ENCODE assay signal across 2 cellular contexts in the genomic region with DNA sequence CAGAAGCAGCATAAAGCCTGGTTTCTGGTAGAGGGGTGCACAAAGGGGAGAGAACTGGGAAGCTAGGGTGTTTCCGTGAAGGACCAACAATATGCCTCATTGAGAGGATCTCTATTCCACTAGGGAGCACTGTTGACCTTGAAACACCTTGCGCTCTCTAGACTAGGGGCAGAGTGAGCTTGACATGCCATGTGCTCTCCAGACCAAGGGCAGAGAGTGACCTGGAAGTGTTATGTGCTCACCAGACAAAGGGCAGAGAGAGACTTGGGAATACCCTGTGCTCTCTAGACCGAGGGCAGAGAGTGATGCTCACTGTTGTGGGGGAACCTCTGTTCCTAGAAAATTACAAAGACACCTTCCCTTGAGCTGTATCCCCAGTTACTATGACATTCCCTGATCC.
TF ChIP-seq lines count a peak whose summit lies in the region.

No MANE protein-coding gene starts in this region.

TF ChIP-seq in H1, 55 proteins besides CTCF, POLR2A, EP300 and RAD21:
- TF ChIP-seq SRF (IDR thresholded peaks at IDR 0.05; ENCODE audit: low read depth, low read length) = no peak
- TF ChIP-seq SAP30 (IDR thresholded peaks at IDR 0.05; ENCODE audit: insufficient read depth, insufficient replicate concordance, low read length) = no peak
- TF ChIP-seq CHD1 (IDR thresholded peaks at IDR 0.05; ENCODE audit: low read depth, low read length) = no peak
- TF ChIP-seq, protein P1, sequence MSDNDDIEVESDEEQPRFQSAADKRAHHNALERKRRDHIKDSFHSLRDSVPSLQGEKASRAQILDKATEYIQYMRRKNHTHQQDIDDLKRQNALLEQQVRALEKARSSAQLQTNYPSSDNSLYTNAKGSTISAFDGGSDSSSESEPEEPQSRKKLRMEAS (IDR thresholded peaks at IDR 0.05) = no peak
- TF ChIP-seq CBX5 (IDR thresholded peaks at IDR 0.05; ENCODE audit: low read depth, low read length) = no peak
- TF ChIP-seq JUND (IDR thresholded peaks at IDR 0.05; ENCODE audit: low read length) = no peak
- TF ChIP-seq RFX5 (IDR thresholded peaks at IDR 0.05; ENCODE audit: borderline replicate concordance, low read depth, low read length) = no peak
- no peak for TF ChIP-seq TCF12 (IDR thresholded peaks at IDR 0.05; ENCODE audit: low read depth, low read length)
- TF ChIP-seq YY1 (IDR thresholded peaks at IDR 0.05; ENCODE audit: low read depth, low read length) = no peak
- no peak for TF ChIP-seq EZH2 (IDR thresholded peaks at IDR 0.05; ENCODE audit: low read depth, low read length, severe bottlenecking)
- no peak for TF ChIP-seq KDM1A (IDR thresholded peaks at IDR 0.05; ENCODE audit: borderline replicate concordance, low read length)
- TF ChIP-seq, protein P2, sequence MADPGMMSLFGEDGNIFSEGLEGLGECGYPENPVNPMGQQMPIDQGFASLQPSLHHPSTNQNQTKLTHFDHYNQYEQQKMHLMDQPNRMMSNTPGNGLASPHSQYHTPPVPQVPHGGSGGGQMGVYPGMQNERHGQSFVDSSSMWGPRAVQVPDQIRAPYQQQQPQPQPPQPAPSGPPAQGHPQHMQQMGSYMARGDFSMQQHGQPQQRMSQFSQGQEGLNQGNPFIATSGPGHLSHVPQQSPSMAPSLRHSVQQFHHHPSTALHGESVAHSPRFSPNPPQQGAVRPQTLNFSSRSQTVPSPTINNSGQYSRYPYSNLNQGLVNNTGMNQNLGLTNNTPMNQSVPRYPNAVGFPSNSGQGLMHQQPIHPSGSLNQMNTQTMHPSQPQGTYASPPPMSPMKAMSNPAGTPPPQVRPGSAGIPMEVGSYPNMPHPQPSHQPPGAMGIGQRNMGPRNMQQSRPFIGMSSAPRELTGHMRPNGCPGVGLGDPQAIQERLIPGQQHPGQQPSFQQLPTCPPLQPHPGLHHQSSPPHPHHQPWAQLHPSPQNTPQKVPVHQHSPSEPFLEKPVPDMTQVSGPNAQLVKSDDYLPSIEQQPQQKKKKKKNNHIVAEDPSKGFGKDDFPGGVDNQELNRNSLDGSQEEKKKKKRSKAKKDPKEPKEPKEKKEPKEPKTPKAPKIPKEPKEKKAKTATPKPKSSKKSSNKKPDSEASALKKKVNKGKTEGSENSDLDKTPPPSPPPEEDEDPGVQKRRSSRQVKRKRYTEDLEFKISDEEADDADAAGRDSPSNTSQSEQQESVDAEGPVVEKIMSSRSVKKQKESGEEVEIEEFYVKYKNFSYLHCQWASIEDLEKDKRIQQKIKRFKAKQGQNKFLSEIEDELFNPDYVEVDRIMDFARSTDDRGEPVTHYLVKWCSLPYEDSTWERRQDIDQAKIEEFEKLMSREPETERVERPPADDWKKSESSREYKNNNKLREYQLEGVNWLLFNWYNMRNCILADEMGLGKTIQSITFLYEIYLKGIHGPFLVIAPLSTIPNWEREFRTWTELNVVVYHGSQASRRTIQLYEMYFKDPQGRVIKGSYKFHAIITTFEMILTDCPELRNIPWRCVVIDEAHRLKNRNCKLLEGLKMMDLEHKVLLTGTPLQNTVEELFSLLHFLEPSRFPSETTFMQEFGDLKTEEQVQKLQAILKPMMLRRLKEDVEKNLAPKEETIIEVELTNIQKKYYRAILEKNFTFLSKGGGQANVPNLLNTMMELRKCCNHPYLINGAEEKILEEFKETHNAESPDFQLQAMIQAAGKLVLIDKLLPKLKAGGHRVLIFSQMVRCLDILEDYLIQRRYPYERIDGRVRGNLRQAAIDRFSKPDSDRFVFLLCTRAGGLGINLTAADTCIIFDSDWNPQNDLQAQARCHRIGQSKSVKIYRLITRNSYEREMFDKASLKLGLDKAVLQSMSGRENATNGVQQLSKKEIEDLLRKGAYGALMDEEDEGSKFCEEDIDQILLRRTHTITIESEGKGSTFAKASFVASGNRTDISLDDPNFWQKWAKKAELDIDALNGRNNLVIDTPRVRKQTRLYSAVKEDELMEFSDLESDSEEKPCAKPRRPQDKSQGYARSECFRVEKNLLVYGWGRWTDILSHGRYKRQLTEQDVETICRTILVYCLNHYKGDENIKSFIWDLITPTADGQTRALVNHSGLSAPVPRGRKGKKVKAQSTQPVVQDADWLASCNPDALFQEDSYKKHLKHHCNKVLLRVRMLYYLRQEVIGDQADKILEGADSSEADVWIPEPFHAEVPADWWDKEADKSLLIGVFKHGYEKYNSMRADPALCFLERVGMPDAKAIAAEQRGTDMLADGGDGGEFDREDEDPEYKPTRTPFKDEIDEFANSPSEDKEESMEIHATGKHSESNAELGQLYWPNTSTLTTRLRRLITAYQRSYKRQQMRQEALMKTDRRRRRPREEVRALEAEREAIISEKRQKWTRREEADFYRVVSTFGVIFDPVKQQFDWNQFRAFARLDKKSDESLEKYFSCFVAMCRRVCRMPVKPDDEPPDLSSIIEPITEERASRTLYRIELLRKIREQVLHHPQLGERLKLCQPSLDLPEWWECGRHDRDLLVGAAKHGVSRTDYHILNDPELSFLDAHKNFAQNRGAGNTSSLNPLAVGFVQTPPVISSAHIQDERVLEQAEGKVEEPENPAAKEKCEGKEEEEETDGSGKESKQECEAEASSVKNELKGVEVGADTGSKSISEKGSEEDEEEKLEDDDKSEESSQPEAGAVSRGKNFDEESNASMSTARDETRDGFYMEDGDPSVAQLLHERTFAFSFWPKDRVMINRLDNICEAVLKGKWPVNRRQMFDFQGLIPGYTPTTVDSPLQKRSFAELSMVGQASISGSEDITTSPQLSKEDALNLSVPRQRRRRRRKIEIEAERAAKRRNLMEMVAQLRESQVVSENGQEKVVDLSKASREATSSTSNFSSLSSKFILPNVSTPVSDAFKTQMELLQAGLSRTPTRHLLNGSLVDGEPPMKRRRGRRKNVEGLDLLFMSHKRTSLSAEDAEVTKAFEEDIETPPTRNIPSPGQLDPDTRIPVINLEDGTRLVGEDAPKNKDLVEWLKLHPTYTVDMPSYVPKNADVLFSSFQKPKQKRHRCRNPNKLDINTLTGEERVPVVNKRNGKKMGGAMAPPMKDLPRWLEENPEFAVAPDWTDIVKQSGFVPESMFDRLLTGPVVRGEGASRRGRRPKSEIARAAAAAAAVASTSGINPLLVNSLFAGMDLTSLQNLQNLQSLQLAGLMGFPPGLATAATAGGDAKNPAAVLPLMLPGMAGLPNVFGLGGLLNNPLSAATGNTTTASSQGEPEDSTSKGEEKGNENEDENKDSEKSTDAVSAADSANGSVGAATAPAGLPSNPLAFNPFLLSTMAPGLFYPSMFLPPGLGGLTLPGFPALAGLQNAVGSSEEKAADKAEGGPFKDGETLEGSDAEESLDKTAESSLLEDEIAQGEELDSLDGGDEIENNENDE (IDR thresholded peaks at IDR 0.05; ENCODE audit: insufficient replicate concordance, low read length) = no peak

TF ChIP-seq in liver, 16 proteins besides CTCF, POLR2A, EP300 and RAD21:
- TF ChIP-seq HNF4G (IDR thresholded peaks at IDR 0.05) (no peak), NR2F2 (IDR thresholded peaks at IDR 0.05) (no peak), TAF1 (conservative IDR thresholded peaks at IDR 0.05) (no peak), FOXA1 (IDR thresholded peaks at IDR 0.05) (no peak), EGR1 (IDR thresholded peaks at IDR 0.05; ENCODE audit: low read depth in 2 of 2) (no peak), GABPA (IDR thresholded peaks at IDR 0.05 in 1 of 2, conservative IDR thresholded peaks at IDR 0.05 in 1 of 2) (no peak), HNF4A (conservative IDR thresholded peaks at IDR 0.05) (no peak), SP1 (IDR thresholded peaks at IDR 0.05) (no peak), JUND (IDR thresholded peaks at IDR 0.05) (no peak), RXRA (IDR thresholded peaks at IDR 0.05) (no peak), FOXA2 (IDR thresholded peaks at IDR 0.05) (no peak), YY1 (IDR thresholded peaks at IDR 0.05) (no peak)
- TF ChIP-seq, protein P3, sequence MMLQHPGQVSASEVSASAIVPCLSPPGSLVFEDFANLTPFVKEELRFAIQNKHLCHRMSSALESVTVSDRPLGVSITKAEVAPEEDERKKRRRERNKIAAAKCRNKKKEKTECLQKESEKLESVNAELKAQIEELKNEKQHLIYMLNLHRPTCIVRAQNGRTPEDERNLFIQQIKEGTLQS (IDR thresholded peaks at IDR 0.05) = no peak
- TF ChIP-seq, protein P4, sequence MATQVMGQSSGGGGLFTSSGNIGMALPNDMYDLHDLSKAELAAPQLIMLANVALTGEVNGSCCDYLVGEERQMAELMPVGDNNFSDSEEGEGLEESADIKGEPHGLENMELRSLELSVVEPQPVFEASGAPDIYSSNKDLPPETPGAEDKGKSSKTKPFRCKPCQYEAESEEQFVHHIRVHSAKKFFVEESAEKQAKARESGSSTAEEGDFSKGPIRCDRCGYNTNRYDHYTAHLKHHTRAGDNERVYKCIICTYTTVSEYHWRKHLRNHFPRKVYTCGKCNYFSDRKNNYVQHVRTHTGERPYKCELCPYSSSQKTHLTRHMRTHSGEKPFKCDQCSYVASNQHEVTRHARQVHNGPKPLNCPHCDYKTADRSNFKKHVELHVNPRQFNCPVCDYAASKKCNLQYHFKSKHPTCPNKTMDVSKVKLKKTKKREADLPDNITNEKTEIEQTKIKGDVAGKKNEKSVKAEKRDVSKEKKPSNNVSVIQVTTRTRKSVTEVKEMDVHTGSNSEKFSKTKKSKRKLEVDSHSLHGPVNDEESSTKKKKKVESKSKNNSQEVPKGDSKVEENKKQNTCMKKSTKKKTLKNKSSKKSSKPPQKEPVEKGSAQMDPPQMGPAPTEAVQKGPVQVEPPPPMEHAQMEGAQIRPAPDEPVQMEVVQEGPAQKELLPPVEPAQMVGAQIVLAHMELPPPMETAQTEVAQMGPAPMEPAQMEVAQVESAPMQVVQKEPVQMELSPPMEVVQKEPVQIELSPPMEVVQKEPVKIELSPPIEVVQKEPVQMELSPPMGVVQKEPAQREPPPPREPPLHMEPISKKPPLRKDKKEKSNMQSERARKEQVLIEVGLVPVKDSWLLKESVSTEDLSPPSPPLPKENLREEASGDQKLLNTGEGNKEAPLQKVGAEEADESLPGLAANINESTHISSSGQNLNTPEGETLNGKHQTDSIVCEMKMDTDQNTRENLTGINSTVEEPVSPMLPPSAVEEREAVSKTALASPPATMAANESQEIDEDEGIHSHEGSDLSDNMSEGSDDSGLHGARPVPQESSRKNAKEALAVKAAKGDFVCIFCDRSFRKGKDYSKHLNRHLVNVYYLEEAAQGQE (IDR thresholded peaks at IDR 0.05) = no peak
- TF ChIP-seq, protein P1 (IDR thresholded peaks at IDR 0.05) = no peak
- TF ChIP-seq, protein P5, sequence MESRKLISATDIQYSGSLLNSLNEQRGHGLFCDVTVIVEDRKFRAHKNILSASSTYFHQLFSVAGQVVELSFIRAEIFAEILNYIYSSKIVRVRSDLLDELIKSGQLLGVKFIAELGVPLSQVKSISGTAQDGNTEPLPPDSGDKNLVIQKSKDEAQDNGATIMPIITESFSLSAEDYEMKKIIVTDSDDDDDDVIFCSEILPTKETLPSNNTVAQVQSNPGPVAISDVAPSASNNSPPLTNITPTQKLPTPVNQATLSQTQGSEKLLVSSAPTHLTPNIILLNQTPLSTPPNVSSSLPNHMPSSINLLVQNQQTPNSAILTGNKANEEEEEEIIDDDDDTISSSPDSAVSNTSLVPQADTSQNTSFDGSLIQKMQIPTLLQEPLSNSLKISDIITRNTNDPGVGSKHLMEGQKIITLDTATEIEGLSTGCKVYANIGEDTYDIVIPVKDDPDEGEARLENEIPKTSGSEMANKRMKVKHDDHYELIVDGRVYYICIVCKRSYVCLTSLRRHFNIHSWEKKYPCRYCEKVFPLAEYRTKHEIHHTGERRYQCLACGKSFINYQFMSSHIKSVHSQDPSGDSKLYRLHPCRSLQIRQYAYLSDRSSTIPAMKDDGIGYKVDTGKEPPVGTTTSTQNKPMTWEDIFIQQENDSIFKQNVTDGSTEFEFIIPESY (IDR thresholded peaks at IDR 0.05) = no peak
